24 cellular contexts compared by ENCODE assay signal in the genomic region with DNA sequence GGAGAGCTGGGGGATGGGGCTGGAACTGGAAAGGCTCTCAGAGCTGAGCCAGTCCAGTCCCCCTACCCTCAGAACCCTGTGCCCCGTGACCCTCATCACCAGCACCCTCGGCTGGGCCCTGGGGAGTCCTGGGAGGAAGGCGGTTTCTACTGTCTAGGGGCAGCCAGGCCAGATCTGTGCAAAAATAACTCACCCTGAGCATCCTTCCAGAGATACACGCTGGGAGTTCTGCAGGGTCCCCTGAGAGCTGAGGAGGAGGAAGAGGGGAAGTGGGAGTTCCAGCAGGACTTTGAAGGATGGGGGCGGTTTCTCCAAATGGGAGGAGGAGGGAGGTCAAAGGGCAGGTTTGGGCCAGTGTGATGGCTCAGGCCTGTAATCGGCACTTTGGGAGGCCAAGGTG. TPM values are rescaled to one million over a fixed set of nuclear protein-coding genes. Genes with fewer than 3 reads are reported as not detected.
"Had no signal": no experiment of that assay in that cellular context is flagged by ENCODE, and none has a peak within 500 bp of the region (broad histone marks: within the 10 kb centered on the region; RNA-seq: fewer than 3 reads in every experiment).

No MANE protein-coding gene starts in this region.

- H3K36me3 Mint-ChIP-seq: immature natural killer cell; naive B cell; stimulated activated memory B cell treated with anti-CD40 and anti-IgM and Interleukin-4, amounts not matched to agents 10 μg/mL and 1 μg/mL and 100 μg/mL, for 72 hours had no signal

- H3K27ac Mint-ChIP-seq: endodermal cell; nephron; stimulated activated memory B cell treated with anti-CD40 and anti-IgM and Interleukin-4, amounts not matched to agents 10 μg/mL and 1 μg/mL and 100 μg/mL, for 72 hours; stimulated activated naive CD8-positive, alpha-beta T cell treated with anti-CD3 and anti-CD28 coated beads, Interleukin-15, Interleukin-2, amounts not matched to agents 100 ng/mL and 50 ng/mL, for 24 hours had no signal

- H3K4me1 Mint-ChIP-seq: immature natural killer cell, naive B cell had no signal

- H3K27ac ChIP-seq: colonic mucosa, tibial artery, upper lobe of left lung, uterus had no signal

- DNase-seq: colonic mucosa; effector CD4-positive, alpha-beta T cell; immature natural killer cell; naive B cell; posterior cingulate gyrus; small intestine; stimulated activated CD4-positive, alpha-beta T cell treated with anti-CD3 and anti-CD28 coated beads, Interleukin-12 subunit alpha, Interleukin-12 subunit beta, amount 100 ng/mL, for 4 hours; stimulated activated CD4-positive, alpha-beta T cell treated with anti-CD3 and anti-CD28 coated beads, Interleukin-4, amount 100 ng/mL, for 1 hour; stimulated activated CD8-positive, alpha-beta memory T cell treated with anti-CD3 and anti-CD28 coated beads, Interleukin-4, amount 100 ng/mL, for 48 hours; tibial artery; upper lobe of left lung; uterus had no signal

- H3K36me3 ChIP-seq: colonic mucosa, tibial artery, upper lobe of left lung, uterus had no signal

- H3K27me3 ChIP-seq: colonic mucosa, upper lobe of left lung, uterus had no signal

- H3K9me3 Mint-ChIP-seq: endodermal cell; immature natural killer cell; nephron; stimulated activated memory B cell treated with anti-CD40 and anti-IgM and Interleukin-4, amounts not matched to agents 10 μg/mL and 1 μg/mL and 100 μg/mL, for 72 hours; stimulated activated naive CD8-positive, alpha-beta T cell treated with anti-CD3 and anti-CD28 coated beads, Interleukin-15, Interleukin-2, amounts not matched to agents 100 ng/mL and 50 ng/mL, for 24 hours had no signal

- H3K4me1 ChIP-seq: colonic mucosa, tibial artery, uterus had no signal

- H3K9me3 ChIP-seq: colonic mucosa, tibial artery, upper lobe of left lung, uterus had no signal

- H3K4me3 ChIP-seq: colonic mucosa, tibial artery, upper lobe of left lung, uterus had no signal

- H3K4me3 Mint-ChIP-seq: endodermal cell; immature natural killer cell; naive B cell; stimulated activated memory B cell treated with anti-CD40 and anti-IgM and Interleukin-4, amounts not matched to agents 10 μg/mL and 1 μg/mL and 100 μg/mL, for 72 hours; stimulated activated naive CD8-positive, alpha-beta T cell treated with anti-CD3 and anti-CD28 coated beads, Interleukin-15, Interleukin-2, amounts not matched to agents 100 ng/mL and 50 ng/mL, for 24 hours had no signal

RNA-seq across cellular contexts. Expression of a gene that starts 5.0 kb away (rescaled TPM):
- total RNA-seq: dermis microvascular lymphatic vessel endothelial cell, endothelial cell of umbilical vein, glomerular endothelial cell, lung microvascular endothelial cell, osteocyte, pulmonary artery endothelial cell had no signal
- polyA plus RNA-seq: endothelial cell of umbilical vein, esophagus, keratinocyte, small intestine had no signal

RNA-seq across cellular contexts. Expression of a gene that starts 35.4 kb away (rescaled TPM):
- total RNA-seq: endothelial cell of umbilical vein, lung microvascular endothelial cell had no signal
- polyA plus RNA-seq: immature natural killer cell had no signal
